14 cellular contexts compared by ENCODE assay signal in the genomic region with DNA sequence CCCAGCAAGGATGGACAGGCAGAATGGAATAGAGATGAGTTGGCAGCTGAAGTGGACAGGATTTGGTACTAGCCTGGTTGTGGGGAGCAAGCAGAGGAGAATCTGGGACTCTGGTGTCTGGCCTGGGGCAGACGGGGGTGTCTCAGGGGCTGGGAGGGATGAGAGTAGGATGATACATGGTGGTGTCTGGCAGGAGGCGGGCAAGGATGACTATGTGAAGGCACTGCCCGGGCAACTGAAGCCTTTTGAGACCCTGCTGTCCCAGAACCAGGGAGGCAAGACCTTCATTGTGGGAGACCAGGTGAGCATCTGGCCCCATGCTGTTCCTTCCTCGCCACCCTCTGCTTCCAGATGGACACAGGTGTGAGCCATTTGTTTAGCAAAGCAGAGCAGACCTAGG. TPM values are rescaled to one million over a fixed set of nuclear protein-coding genes. Genes with fewer than 3 reads are reported as not detected.
A peak's percentile ranks its signal among the peaks of the same experiment; 100 is the strongest.
DNase-seq lines count a peak whose midpoint lies in the region; ATAC-seq and TF ChIP-seq lines count a peak whose summit lies in the region.
"Had no signal": no experiment of that assay in that cellular context is flagged by ENCODE, and none has a peak within 500 bp of the region (broad histone marks: within the 10 kb centered on the region; RNA-seq: fewer than 3 reads in every experiment).

No MANE protein-coding gene starts in this region.

- POLR2A ChIA-PET in MCF 10A (lab: Yijun Ruan, JAX), result interaction anchor here (0.6 to 4.4 kb wide), 4 partner anchors 8 to 28 kb away, joined by 3 to 70 read pairs (median 4); no protein-coding TSS in a partner anchor
- POLR2A ChIA-PET in activated CD4-positive, alpha-beta memory T cell treated with anti-CD3 and anti-CD28 coated beads for 36 hours (lab: Charles Lee), result no interaction called here

- H3K27ac Mint-ChIP-seq in MCF 10A (ENCODE audit: low read depth, unreplicated experiment) (peak overlapping the region; percentile 96), immature natural killer cell (peak overlapping the region; percentile 49 to 88 (median 80))
- H3K27ac Mint-ChIP-seq in activated CD4-positive, alpha-beta memory T cell treated with anti-CD3 and anti-CD28 coated beads for 36 hours, result peak overlapping the region; percentile 33

- CTCF ChIA-PET in MCF 10A (lab: Yijun Ruan, JAX), result interaction anchor here (0.6 to 5.2 kb wide), 2 partner anchors 13 to 241 kb away, joined by 4 to 34 read pairs; no protein-coding TSS in a partner anchor
- CTCF ChIA-PET in activated CD4-positive, alpha-beta memory T cell treated with anti-CD3 and anti-CD28 coated beads for 36 hours (lab: Charles Lee), result no interaction called here

- H3K27me3 ChIP-seq in breast epithelium, result no peaks in the 10 kb centered on the region
- no peaks in the 10 kb centered on the region for H3K27me3 ChIP-seq in vagina

- H3K4me1 ChIP-seq in breast epithelium (peaks cover 3 to 5% of the 10 kb centered on the region in 2 donors), vagina (peaks cover 37% of the 10 kb centered on the region)

- peaks cover under 1% of the 10 kb centered on the region for H3K27me3 Mint-ChIP-seq in MCF 10A (ENCODE audit: insufficient read depth, unreplicated experiment)
- H3K27me3 Mint-ChIP-seq in activated CD4-positive, alpha-beta memory T cell treated with anti-CD3 and anti-CD28 coated beads for 36 hours, result no peaks in the 10 kb centered on the region
- H3K27me3 Mint-ChIP-seq in immature natural killer cell (ENCODE audit: low read depth in 3 of 3), result peaks cover 6 to 15% (median 8%) of the 10 kb centered on the region in 3 donors

- H3K9me3 Mint-ChIP-seq in MCF 10A (ENCODE audit: unreplicated experiment), result no peaks in the 10 kb centered on the region
- peaks cover 10% of the 10 kb centered on the region for H3K9me3 Mint-ChIP-seq in activated CD4-positive, alpha-beta memory T cell treated with anti-CD3 and anti-CD28 coated beads for 36 hours
- no peaks in the 10 kb centered on the region for H3K9me3 Mint-ChIP-seq in immature natural killer cell

- BruUV-seq in MCF 10A (replicated peaks; lab: Mats Ljungman, UMichigan), result no TSS peak

- intact Hi-C loops in MCF 10A (cut with micrococcal nuclease) (no loop called here), breast epithelium (cut with DNase I; ENCODE audit: low total_unique reads) (no loop called here), vagina (cut with DNase I) (loop anchor here (5.0 kb wide), 1 partner anchor 79 kb away; the partner anchor contains the start of genes CDK2AP2 and PITPNM1)
- intact Hi-C loops in activated CD4-positive, alpha-beta memory T cell treated with anti-CD3 and anti-CD28 coated beads for 36 hours (cut with micrococcal nuclease), result no loop called here

- H3K4me1 Mint-ChIP-seq in MCF 10A (ENCODE audit: insufficient read depth, unreplicated experiment), result peaks cover 38% of the 10 kb centered on the region
- H3K4me1 Mint-ChIP-seq in activated CD4-positive, alpha-beta memory T cell treated with anti-CD3 and anti-CD28 coated beads for 36 hours (ENCODE audit: low read depth), result peaks cover 41% of the 10 kb centered on the region
- peaks cover 45 to 46% of the 10 kb centered on the region in 2 donors for H3K4me1 Mint-ChIP-seq in immature natural killer cell

- H3K9me3 ChIP-seq in breast epithelium (no peaks in the 10 kb centered on the region), vagina (no peaks in the 10 kb centered on the region)

- H3K4me3 ChIP-seq in breast epithelium, result no peak overlapping the region
- no peak overlapping the region for H3K4me3 ChIP-seq in vagina

- TF ChIP-seq CTCF in MCF 10A (IDR thresholded peaks at IDR 0.05; ENCODE audit: unreplicated experiment), result no peak
- TF ChIP-seq CTCF in breast epithelium (IDR thresholded peaks at IDR 0.05), result no peak
- TF ChIP-seq CTCF in vagina (IDR thresholded peaks at IDR 0.05), result no peak

- no peaks in the 10 kb centered on the region for H3K36me3 ChIP-seq in breast epithelium
- H3K36me3 ChIP-seq in vagina, result peaks cover 0 to 29% of the 10 kb centered on the region in 2 donors

- H3K4me3 Mint-ChIP-seq in MCF 10A (ENCODE audit: unreplicated experiment) (peak overlapping the region; percentile 84), immature natural killer cell (peak overlapping the region in 3 of 5 donors; percentile 49 to 72 (median 64))
- H3K4me3 Mint-ChIP-seq in activated CD4-positive, alpha-beta memory T cell treated with anti-CD3 and anti-CD28 coated beads for 36 hours, result no peak overlapping the region

- H3K27ac ChIP-seq in breast epithelium (peak overlapping the region in 1 of 2 donors; percentile 12), vagina (peak overlapping the region; percentile 99)

- no peak for DNase-seq in MCF 10A (ENCODE audit: unreplicated experiment)
- DNase-seq in breast epithelium (ENCODE audit: low spot score in 2 of 2), result no peak
- no peak for DNase-seq in activated CD4-positive, alpha-beta memory T cell treated with anti-CD3 and anti-CD28 coated beads for 36 hours
- DNase-seq in immature natural killer cell, result no peak
- DNase-seq in vagina (ENCODE audit: extremely low spot score in 2 of 2), result no peak
- DNase-seq in NCI-H1092 (lab: John Stamatoyannopoulos, UW), result no peak
- DNase-seq: activated CD4-positive, alpha-beta T cell treated with anti-CD3 and anti-CD28 coated beads, Interleukin-2, amount 50 U/mL, for 1 hour; NCI-H345; SHP77 had no signal

- no peak for TF ChIP-seq POLR2A in breast epithelium (IDR thresholded peaks at IDR 0.05)
- no peak for TF ChIP-seq POLR2A in vagina (IDR thresholded peaks at IDR 0.05)

- H3K36me3 Mint-ChIP-seq in MCF 10A (ENCODE audit: insufficient read depth, unreplicated experiment), result peaks cover 70% of the 10 kb centered on the region
- H3K36me3 Mint-ChIP-seq in activated CD4-positive, alpha-beta memory T cell treated with anti-CD3 and anti-CD28 coated beads for 36 hours, result peaks cover 35% of the 10 kb centered on the region
- H3K36me3 Mint-ChIP-seq in immature natural killer cell, result peaks cover 0 to 15% (median 0%) of the 10 kb centered on the region in 3 donors

- ATAC-seq in GM19467 (IDR thresholded peaks at IDR 0.05; ENCODE audit: unreplicated experiment) (no peak), GM18861 (IDR thresholded peaks at IDR 0.05; ENCODE audit: unreplicated experiment) (no peak)

RNA-seq across cellular contexts. Expression of gene GSTP1, which starts 2.3 kb away (rescaled TPM):
- 1,641 and 1,733 TPM in 2 replicates for total RNA-seq in MCF 10A (2022)
- total RNA-seq in breast epithelium, result 1,000 to 10,000 TPM in 2 of 3 donors, 100 to 1,000 TPM in 1; 552 to 1,029 (median 1,013) TPM
- total RNA-seq in activated CD4-positive, alpha-beta memory T cell treated with anti-CD3 and anti-CD28 coated beads for 36 hours, result 100 to 1,000 TPM; 361 to 362 TPM
- 1,000 to 10,000 TPM in 1 of 3 donors, 100 to 1,000 TPM in 2; 898 to 1,247 (median 930) TPM for polyA plus RNA-seq in immature natural killer cell
- total RNA-seq in vagina, result 2,739 TPM

RNA-seq across cellular contexts. Expression of gene NDUFV1, which starts 20.8 kb away (rescaled TPM):
- total RNA-seq in MCF 10A (2022) (158 and 223 TPM in 2 replicates), breast epithelium (100 to 1,000 TPM; 159 to 222 (median 186) TPM), vagina (254 TPM)
- total RNA-seq in activated CD4-positive, alpha-beta memory T cell treated with anti-CD3 and anti-CD28 coated beads for 36 hours, result 100 to 1,000 TPM; 279 to 287 TPM
- 100 to 1,000 TPM; 173 to 261 (median 195) TPM for polyA plus RNA-seq in immature natural killer cell

RNA-seq across cellular contexts. Expression of gene NUDT8, which starts 43.8 kb away (rescaled TPM):
- total RNA-seq in MCF 10A (2022) (3.6 and 6.9 TPM in 2 replicates), breast epithelium (10 to 100 TPM in 2 of 3 donors, 1 to 10 TPM in 1; 9.7 to 15.1 (median 12.0) TPM), vagina (23.8 TPM)
- total RNA-seq in activated CD4-positive, alpha-beta memory T cell treated with anti-CD3 and anti-CD28 coated beads for 36 hours, result 10 to 100 TPM; 23.3 to 24.3 TPM
- polyA plus RNA-seq in immature natural killer cell, result 10 to 100 TPM; 10.1 to 13.4 (median 12.3) TPM
- polyA plus RNA-seq: neural cell had no signal

RNA-seq across cellular contexts. Expression of gene TBX10, which starts 53.7 kb away (rescaled TPM):
- total RNA-seq in MCF 10A (2022), result not detected in 2 replicates
- total RNA-seq in breast epithelium, result not detected
- total RNA-seq in activated CD4-positive, alpha-beta memory T cell treated with anti-CD3 and anti-CD28 coated beads for 36 hours, result not detected
- polyA plus RNA-seq in immature natural killer cell, result not detected
- total RNA-seq in vagina, result not detected
- total RNA-seq: endothelial cell of umbilical vein, H4 had no signal
- polyA plus RNA-seq: endothelial cell of umbilical vein, neural cell had no signal

Comparison
In these comparisons a context has a peak if more than half of its experiments do, and no peak if none do; other contexts are left out.
1. H3K27ac Mint-ChIP-seq: peak in every context shown above with its lines; median percentile 96 in MCF 10A; 80 in immature natural killer cell; 33 in activated CD4-positive, alpha-beta memory T cell treated with anti-CD3 and anti-CD28 coated beads for 36 hours.